In the genomic region with DNA sequence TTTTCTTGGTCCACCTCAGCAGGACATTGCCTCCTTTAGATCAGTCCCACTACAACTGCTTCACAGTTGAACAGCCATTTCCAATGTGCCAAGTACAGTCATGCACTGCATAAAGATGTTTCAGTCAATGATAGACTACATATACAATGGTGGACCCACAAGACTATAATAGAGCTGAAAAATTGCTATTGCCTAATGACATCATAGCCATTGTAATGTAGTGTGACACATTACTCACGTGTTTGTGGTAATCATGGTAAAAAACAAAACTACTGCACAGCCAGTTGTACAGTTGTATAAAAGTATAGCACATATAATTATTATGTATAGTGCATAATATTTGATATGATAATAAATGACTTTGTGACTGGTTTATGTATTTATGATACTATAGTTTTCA, we compare ENCODE assay signal across 22 cellular contexts.
DNase-seq lines count a peak whose midpoint lies in the region; ATAC-seq lines count a peak whose summit lies in the region.
"Had no signal": no experiment of that assay in that cellular context is flagged by ENCODE, and none has a peak within 500 bp of the region (broad histone marks: within the 10 kb centered on the region; RNA-seq: fewer than 3 reads in every experiment).

No MANE protein-coding gene starts in this region.

- no peak overlapping the region for H3K4me3 Mint-ChIP-seq in activated naive CD8-positive, alpha-beta T cell treated with anti-CD3 and anti-CD28 coated beads for 36 hours
- H3K4me3 Mint-ChIP-seq: CD4-positive, CD25-positive, alpha-beta regulatory T cell; CD8-positive, alpha-beta memory T cell had no signal

- no peaks in the 10 kb centered on the region for H3K9me3 ChIP-seq in GM23248 (ENCODE audit: low read depth)
- H3K9me3 ChIP-seq: BE2C had no signal

- no peaks in the 10 kb centered on the region for H3K79me2 ChIP-seq in GM23248 (ENCODE audit: insufficient read depth)

- H3K27ac Mint-ChIP-seq in activated naive CD8-positive, alpha-beta T cell treated with anti-CD3 and anti-CD28 coated beads for 36 hours, result no peak overlapping the region
- H3K27ac Mint-ChIP-seq: CD4-positive, CD25-positive, alpha-beta regulatory T cell; CD8-positive, alpha-beta memory T cell had no signal

- H3K27ac ChIP-seq in GM23248, result no peak overlapping the region
- H3K27ac ChIP-seq: HL-60 had no signal

- peaks cover 11% of the 10 kb centered on the region for H3K4me1 ChIP-seq in GM23248 (ENCODE audit: insufficient read depth)
- H3K4me1 ChIP-seq: BE2C had no signal

- ATAC-seq in GM19397 (IDR thresholded peaks at IDR 0.05; ENCODE audit: unreplicated experiment), result no peak
- ATAC-seq: HCT116 had no signal

- H3K9me3 Mint-ChIP-seq in activated naive CD8-positive, alpha-beta T cell treated with anti-CD3 and anti-CD28 coated beads for 36 hours, result no peaks in the 10 kb centered on the region
- H3K9me3 Mint-ChIP-seq: CD4-positive, CD25-positive, alpha-beta regulatory T cell; CD8-positive, alpha-beta memory T cell had no signal

- H3K36me3 ChIP-seq in GM23248 (ENCODE audit: low read depth), result no peaks in the 10 kb centered on the region
- H3K36me3 ChIP-seq: BE2C had no signal

- 0 out of 2 replicates have a peak, but pooled peaks cover 5% of the 10 kb centered on the region for H3F3A ChIP-seq in GM23248 (ENCODE audit: insufficient read depth)

- H3K27me3 Mint-ChIP-seq in activated naive CD8-positive, alpha-beta T cell treated with anti-CD3 and anti-CD28 coated beads for 36 hours, result peaks cover 16% of the 10 kb centered on the region

- WGBS in GM23248 (ENCODE audit: low coverage in 1 of 2, low lambda C conversion rate in 2 of 2, missing lambda C conversion rate in 2 of 2), 2 experiments, result 8 to 12% methylated on average over 1 of the region's 1 CpG

- no peak overlapping the region for H3K4me3 ChIP-seq in GM23248

- H3K36me3 Mint-ChIP-seq in activated naive CD8-positive, alpha-beta T cell treated with anti-CD3 and anti-CD28 coated beads for 36 hours, result no peaks in the 10 kb centered on the region
- H3K36me3 Mint-ChIP-seq: CD4-positive, CD25-positive, alpha-beta regulatory T cell; CD8-positive, alpha-beta memory T cell had no signal

- DNase-seq in GM23248, result peak; percentile 49
- DNase-seq in HT1080 (ENCODE audit: low read depth), result peak; percentile 23
- DNase-seq in lung microvascular endothelial cell (ENCODE audit: low read depth in 2 of 2), result peak; percentile 5 to 10
- no peak for DNase-seq in NCI-H2107 (lab: John Stamatoyannopoulos, UW)
- no peak for DNase-seq in stimulated activated CD4-positive, alpha-beta T cell treated with anti-CD3 and anti-CD28 coated beads, Interleukin-15, amount 100 ng/mL, for 24 hours
- no peak for DNase-seq in activated naive CD8-positive, alpha-beta T cell treated with anti-CD3 and anti-CD28 coated beads for 36 hours
- DNase-seq: ACHN; BE2C; C1 segment of cervical spinal cord; CD4-positive, CD25-positive, alpha-beta regulatory T cell; CD8-positive, alpha-beta memory T cell; COR-L47; DMS 273 treated with DMSO at 0.1 percent for 48 hours; DMS53; DND-41; GDM1; GOT3; H7; KG1 had no signal

- H3K9ac ChIP-seq in GM23248, result no peak overlapping the region

- H3K27me3 ChIP-seq in GM23248 (replicated peaks; ENCODE audit: insufficient read depth), result no peaks in the 10 kb centered on the region

- H3K4me1 Mint-ChIP-seq in activated naive CD8-positive, alpha-beta T cell treated with anti-CD3 and anti-CD28 coated beads for 36 hours, result no peaks in the 10 kb centered on the region
- H3K4me1 Mint-ChIP-seq: CD4-positive, CD25-positive, alpha-beta regulatory T cell; CD8-positive, alpha-beta memory T cell had no signal

- in situ Hi-C loops in GM23248 (cut with MboI), result no loop called here

- no peak overlapping the region for H3K4me2 ChIP-seq in GM23248 (ENCODE audit: unreplicated experiment)

- no peak overlapping the region for H2AFZ ChIP-seq in GM23248

- no peaks in the 10 kb centered on the region for H4K20me1 ChIP-seq in GM23248 (ENCODE audit: insufficient read depth)

- no peaks in the 10 kb centered on the region for H3K9me2 ChIP-seq in GM23248 (ENCODE audit: insufficient read depth)

Comparison
In these comparisons a context has a peak if more than half of its experiments do, and no peak if none do; other contexts are left out.
1. DNase-seq: peak in GM23248 (single experiment), HT1080 (single experiment) and lung microvascular endothelial cell (2 of 2); none in NCI-H2107 (single experiment), stimulated activated CD4-positive, alpha-beta T cell treated with anti-CD3 and anti-CD28 coated beads, Interleukin-15, amount 100 ng/mL, for 24 hours (single experiment) and activated naive CD8-positive, alpha-beta T cell treated with anti-CD3 and anti-CD28 coated beads for 36 hours (single experiment).